In genomic region chr5:153959134-153959957, GRCh38 we compare ENCODE assay signal across 14 cellular contexts.
A peak's percentile ranks its signal among the peaks of the same experiment; 100 is the strongest.
DNase-seq lines count a peak whose midpoint lies in the region; TF ChIP-seq lines count a peak whose summit lies in the region.
"Had no signal": no experiment of that assay in that cellular context is flagged by ENCODE, and none has a peak within 500 bp of the region (broad histone marks: within the 10 kb centered on the region; RNA-seq: fewer than 3 reads in every experiment).

No MANE protein-coding gene starts in this region.

- no peak overlapping the region for H3K27ac ChIP-seq in suprapubic skin
- H3K27ac ChIP-seq: C4-2B, parathyroid adenoma had no signal

- in situ Hi-C loops in ACHN (cut with HindIII; ENCODE audit: low pct_ligation_motif_present, low pct_unique_long_range_greater_than_20kb, low sequenced_read_pairs): no loop called here

- no peaks in the 10 kb centered on the region for H3K9me3 ChIP-seq in suprapubic skin

- WGBS in suprapubic skin: 52% methylated on average over 4 of the region's 5 CpGs

- H3K27me3 ChIP-seq in suprapubic skin: no peaks in the 10 kb centered on the region

- peaks cover 4% of the 10 kb centered on the region for H3K36me3 Mint-ChIP-seq in chondrocyte (ENCODE audit: low read depth)
- H3K36me3 Mint-ChIP-seq: activated CD8-positive, alpha-beta memory T cell treated with anti-CD3 and anti-CD28 coated beads, Interleukin-2, amount 10 ng/mL, durations not matched to agents 7 days and 5 days; brain had no signal

- no peaks in the 10 kb centered on the region for H3K4me1 ChIP-seq in suprapubic skin
- H3K4me1 ChIP-seq: parathyroid adenoma had no signal

- no peak overlapping the region for H3K4me3 Mint-ChIP-seq in chondrocyte (ENCODE audit: unreplicated experiment)
- H3K4me3 Mint-ChIP-seq: activated CD8-positive, alpha-beta memory T cell treated with anti-CD3 and anti-CD28 coated beads, Interleukin-2, amount 10 ng/mL, durations not matched to agents 7 days and 5 days; brain had no signal

- H3K4me1 Mint-ChIP-seq in chondrocyte (ENCODE audit: low read depth): peaks cover 42% of the 10 kb centered on the region

- H3K27me3 Mint-ChIP-seq in chondrocyte (ENCODE audit: low read depth): no peaks in the 10 kb centered on the region

- peak overlapping the region; percentile 86 for H3K27ac Mint-ChIP-seq in chondrocyte (ENCODE audit: unreplicated experiment)
- H3K27ac Mint-ChIP-seq: activated CD8-positive, alpha-beta memory T cell treated with anti-CD3 and anti-CD28 coated beads, Interleukin-2, amount 10 ng/mL, durations not matched to agents 7 days and 5 days had no signal

- TF ChIP-seq EP300 in suprapubic skin (IDR thresholded peaks at IDR 0.05): no peak

- TF ChIP-seq POLR2A in suprapubic skin (IDR thresholded peaks at IDR 0.05): no peak

- TF ChIP-seq CTCF in chondrocyte (IDR thresholded peaks at IDR 0.05): no peak
- no peak for TF ChIP-seq CTCF in suprapubic skin (IDR thresholded peaks at IDR 0.05)

- no peaks in the 10 kb centered on the region for H3K36me3 ChIP-seq in suprapubic skin

- H3K9me3 Mint-ChIP-seq in chondrocyte (ENCODE audit: low read depth): peaks cover 7% of the 10 kb centered on the region

- no peak overlapping the region for H3K4me3 ChIP-seq in suprapubic skin

- DNase-seq in ACHN: peak; percentile 73
- DNase-seq in HS-5 (ENCODE audit: low read depth): peak; percentile 60
- DNase-seq in chondrocyte (ENCODE audit: low spot score): no peak
- peak; percentile 63 for DNase-seq in kidney tubule cell (ENCODE audit: low spot score)
- DNase-seq in suprapubic skin (ENCODE audit: low spot score in 2 of 2): no peak
- DNase-seq in NCI-H345 (lab: John Stamatoyannopoulos, UW): no peak
- DNase-seq in AML-193 (lab: John Stamatoyannopoulos, UW): no peak
- DNase-seq in NCI-H128 (lab: John Stamatoyannopoulos, UW; ENCODE audit: unreplicated experiment): no peak
- DNase-seq: activated CD8-positive, alpha-beta memory T cell treated with anti-CD3 and anti-CD28 coated beads, Interleukin-2, amount 10 ng/mL, durations not matched to agents 7 days and 5 days; hippocampal formation; NCI-H187 had no signal

Comparison
In these comparisons a context has a peak if more than half of its experiments do, and no peak if none do; other contexts are left out.
1. DNase-seq: peak in ACHN (single experiment), HS-5 (single experiment) and kidney tubule cell (single experiment); none in chondrocyte (single experiment), suprapubic skin (0 of 2), NCI-H345 (single experiment), AML-193 (0 of 2) and NCI-H128 (single experiment).